22 cellular contexts compared by ENCODE assay signal in the genomic region with DNA sequence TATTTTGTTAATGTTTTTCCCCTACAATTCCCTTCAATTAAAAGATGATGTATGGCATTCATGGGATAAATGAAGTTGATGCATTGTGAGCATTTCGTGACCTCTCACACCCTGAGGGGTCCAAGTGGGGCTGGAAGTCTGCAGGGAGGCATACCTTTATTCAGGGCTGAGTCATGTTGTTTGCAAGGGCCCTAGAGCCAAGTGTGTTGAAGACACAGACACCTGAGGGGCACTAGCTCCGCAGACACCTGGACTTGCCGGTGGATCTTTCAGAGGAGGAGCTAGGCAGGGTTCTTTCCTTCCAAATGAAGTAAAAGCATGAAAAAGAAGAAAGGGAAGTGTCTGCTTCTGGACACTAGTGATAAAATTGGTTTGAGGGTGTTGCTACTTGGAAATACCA. TPM values are rescaled to one million over a fixed set of nuclear protein-coding genes. Genes with fewer than 3 reads are reported as not detected.
"Had no signal": no experiment of that assay in that cellular context is flagged by ENCODE, and none has a peak within 500 bp of the region (broad histone marks: within the 10 kb centered on the region; RNA-seq: fewer than 3 reads in every experiment).

No MANE protein-coding gene starts in this region.

- H3K4me3 ChIP-seq: testis, upper lobe of left lung had no signal

- H3K4me1 ChIP-seq: testis, upper lobe of left lung had no signal

- H3K36me3 ChIP-seq: upper lobe of left lung had no signal

- ATAC-seq: left ventricle myocardium superior, natural killer cell, sciatic nerve, T-helper 17 cell had no signal

- DNase-seq: activated CD4-positive, alpha-beta T cell treated with anti-CD3 and anti-CD28 coated beads for 48 hours; activated effector memory CD4-positive, alpha-beta T cell treated with Interleukin-2 at 50 U/mL for 16 hours; activated naive CD4-positive, alpha-beta T cell treated with anti-CD3 and anti-CD28 coated beads for 36 hours; activated naive CD8-positive, alpha-beta T cell treated with anti-CD3 and anti-CD28 coated beads, Interleukin-2, amount 10 ng/mL, durations not matched to agents 7 days and 5 days; activated T-cell treated with anti-CD3 and anti-CD28 coated beads, Interleukin-2, amount 50 U/mL, for 48 hours; amniotic stem cell; cortex of kidney; left ventricle myocardium superior; midbrain; natural killer cell; stimulated activated CD4-positive, alpha-beta T cell treated with anti-CD3 and anti-CD28 coated beads, Interleukin-4, amount 100 ng/mL, for 1 hour; stimulated activated naive CD4-positive, alpha-beta T cell; T-helper 17 cell; testis; upper lobe of left lung had no signal

- H3K9me3 ChIP-seq: testis, upper lobe of left lung had no signal

- H3K27me3 ChIP-seq: testis, upper lobe of left lung had no signal

- H3K27ac ChIP-seq: epithelial cell of prostate, testis, upper lobe of left lung had no signal

RNA-seq across cellular contexts. Expression of a gene that starts 57.0 kb away (rescaled TPM):
- total RNA-seq: activated CD4-positive, alpha-beta memory T cell treated with anti-CD3 and anti-CD28 coated beads for 36 hours; activated naive CD4-positive, alpha-beta T cell treated with anti-CD3 and anti-CD28 coated beads for 36 hours; activated naive CD8-positive, alpha-beta T cell treated with anti-CD3 and anti-CD28 coated beads, Interleukin-2, amount 10 ng/mL, durations not matched to agents 7 days and 5 days; bronchial epithelial cell; left ventricle myocardium superior; mammary epithelial cell; natural killer cell; posterior vena cava; renal cortical epithelial cell; T-helper 17 cell had no signal
- polyA plus RNA-seq: mammary epithelial cell had no signal
